25 cellular contexts compared by ENCODE assay signal in the genomic region with DNA sequence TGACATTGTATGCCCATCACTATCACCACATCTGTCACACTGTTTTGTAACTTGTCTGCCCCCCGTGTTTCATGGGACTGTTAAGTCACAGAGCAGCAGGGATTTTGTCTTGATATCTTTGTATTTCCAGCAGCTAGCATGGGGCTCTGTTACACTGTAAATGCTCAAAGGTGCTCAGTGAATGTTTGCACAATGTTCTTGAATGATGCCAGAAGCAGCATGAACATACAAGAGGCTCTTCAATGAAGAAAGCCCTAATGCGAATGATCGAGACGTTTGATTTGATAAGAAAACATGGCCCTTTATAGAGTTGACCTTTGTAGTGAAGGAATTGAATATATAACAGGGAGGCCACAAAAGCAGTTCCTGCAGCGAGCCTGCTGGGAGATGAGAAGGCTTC.
"Had no signal": no experiment of that assay in that cellular context is flagged by ENCODE, and none has a peak within 500 bp of the region (broad histone marks: within the 10 kb centered on the region; RNA-seq: fewer than 3 reads in every experiment).

No MANE protein-coding gene starts in this region.

- H3K27me3 Mint-ChIP-seq: activated CD4-positive, alpha-beta memory T cell treated with anti-CD3 and anti-CD28 coated beads for 36 hours; activated naive CD8-positive, alpha-beta T cell had no signal

- DNase-seq: activated B cell treated with CpG ODN at 0.5 μM for 24 hours; activated CD4-positive, alpha-beta memory T cell treated with anti-CD3 and anti-CD28 coated beads for 36 hours; activated CD4-positive, alpha-beta T cell treated with anti-CD3 and anti-CD28 coated beads for 1 hour; activated CD4-positive, alpha-beta T cell treated with anti-CD3 and anti-CD28 coated beads, Interleukin-2, amount 10 ng/mL, durations not matched to agents 7 days and 5 days; activated CD8-positive, alpha-beta memory T cell treated with anti-CD3 and anti-CD28 coated beads for 24 hours; activated effector memory CD4-positive, alpha-beta T cell treated with anti-CD3 and anti-CD28 coated beads, Interleukin-2, amount 50 U/mL, for 16 hours; activated naive CD4-positive, alpha-beta T cell treated with anti-CD3 and anti-CD28 coated beads for 36 hours; activated T-cell treated with anti-CD3 and anti-CD28 coated beads, Interleukin-2, amount 50 U/mL, for 4 hours; amygdala; brain microvascular endothelial cell; Karpas-422; NCI-H1105 treated with DMSO at 0.1 percent for 48 hours; NCI-H1436 treated with DMSO at 0.1 percent for 48 hours; NCI-H187; NCI-H446; NCI-H524; OCI-M1; RPMI8226; T-helper 9 cell had no signal

- H3K9me3 Mint-ChIP-seq: activated B cell treated with CpG ODN at 0.5 μM for 24 hours; activated CD4-positive, alpha-beta memory T cell treated with anti-CD3 and anti-CD28 coated beads for 36 hours; activated CD4-positive, alpha-beta T cell treated with anti-CD3 and anti-CD28 coated beads, Interleukin-2, amount 10 ng/mL, durations not matched to agents 7 days and 5 days; activated naive CD4-positive, alpha-beta T cell treated with anti-CD3 and anti-CD28 coated beads for 36 hours; activated T-cell treated with anti-CD3 and anti-CD28 coated beads, Interleukin-2, amount 50 U/mL, for 4 hours had no signal

- H3K27ac ChIP-seq: brain microvascular endothelial cell, cardiac muscle cell, SK-N-MC had no signal

- H3K36me3 ChIP-seq: brain microvascular endothelial cell, cardiac muscle cell had no signal

- ATAC-seq: activated T-cell treated with anti-CD3 and anti-CD28 coated beads, Interleukin-2, amount 50 U/mL, for 4 hours; K562; Panc1; Right ventricle myocardium inferior had no signal

- H3K4me3 ChIP-seq: cardiac muscle cell, K562, SK-N-MC had no signal

- H3K27me3 ChIP-seq: brain microvascular endothelial cell, cardiac muscle cell had no signal

- H3K36me3 Mint-ChIP-seq: activated CD4-positive, alpha-beta memory T cell treated with anti-CD3 and anti-CD28 coated beads for 36 hours; activated naive CD8-positive, alpha-beta T cell had no signal

- H3K4me3 Mint-ChIP-seq: activated B cell treated with CpG ODN at 0.5 μM for 24 hours; activated CD4-positive, alpha-beta memory T cell treated with anti-CD3 and anti-CD28 coated beads for 36 hours; activated CD4-positive, alpha-beta T cell treated with anti-CD3 and anti-CD28 coated beads, Interleukin-2, amount 10 ng/mL, durations not matched to agents 7 days and 5 days; activated naive CD4-positive, alpha-beta T cell treated with anti-CD3 and anti-CD28 coated beads for 36 hours; activated naive CD8-positive, alpha-beta T cell; activated T-cell treated with anti-CD3 and anti-CD28 coated beads, Interleukin-2, amount 50 U/mL, for 4 hours had no signal

- H3K27ac Mint-ChIP-seq: activated B cell treated with CpG ODN at 0.5 μM for 24 hours; activated CD4-positive, alpha-beta memory T cell treated with anti-CD3 and anti-CD28 coated beads for 36 hours; activated CD4-positive, alpha-beta T cell treated with anti-CD3 and anti-CD28 coated beads, Interleukin-2, amount 10 ng/mL, durations not matched to agents 7 days and 5 days; activated naive CD4-positive, alpha-beta T cell treated with anti-CD3 and anti-CD28 coated beads for 36 hours; activated naive CD8-positive, alpha-beta T cell had no signal

- H3K4me1 Mint-ChIP-seq: activated B cell treated with CpG ODN at 0.5 μM for 24 hours; activated CD4-positive, alpha-beta T cell treated with anti-CD3 and anti-CD28 coated beads, Interleukin-2, amount 10 ng/mL, durations not matched to agents 7 days and 5 days had no signal
